In the genomic region with DNA sequence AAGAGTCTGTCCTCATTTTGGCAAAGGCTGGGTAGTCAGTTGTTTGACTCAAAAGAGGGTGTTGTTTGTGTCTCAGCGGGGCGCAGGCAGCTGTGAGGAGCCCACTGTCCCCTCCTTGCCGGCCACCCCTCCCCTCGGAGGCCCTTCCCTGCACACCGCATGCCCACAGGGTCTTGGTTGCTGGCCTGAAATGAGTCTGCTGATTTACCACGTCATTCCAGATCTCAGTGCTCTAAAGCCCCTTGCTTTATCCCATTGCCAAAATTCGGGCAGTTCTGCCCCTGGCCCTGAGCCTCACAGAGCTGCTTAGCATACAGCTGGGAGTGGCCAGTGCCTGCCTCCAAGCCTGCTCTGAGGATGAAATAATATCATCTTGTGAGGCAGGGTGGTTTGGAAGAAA, we compare ENCODE assay signal across 19 cellular contexts.
DNase-seq lines count a peak whose midpoint lies in the region; FAIRE-seq and TF ChIP-seq lines count a peak whose summit lies in the region.
"Had no signal": no experiment of that assay in that cellular context is flagged by ENCODE, and none has a peak within 500 bp of the region (broad histone marks: within the 10 kb centered on the region; RNA-seq: fewer than 3 reads in every experiment).

No MANE protein-coding gene starts in this region.

- no peaks in the 10 kb centered on the region for H3K4me1 ChIP-seq in endodermal cell (ENCODE audit: control insufficient read depth, insufficient read depth, low read length)
- H3K4me1 ChIP-seq: Caco-2 had no signal

- H3K4me3 ChIP-seq in H7 (ENCODE audit: insufficient read depth, low read depth, low read length) (no peak overlapping the region), endodermal cell (ENCODE audit: low read length) (no peak overlapping the region)
- H3K4me3 ChIP-seq: esophagus squamous epithelium, mucosa of descending colon had no signal

- no peaks in the 10 kb centered on the region for H3K9me3 Mint-ChIP-seq in endodermal cell
- H3K9me3 Mint-ChIP-seq: activated CD4-positive, alpha-beta memory T cell treated with anti-CD3 and anti-CD28 coated beads, Interleukin-2, amount 10 ng/mL, durations not matched to agents 7 days and 5 days; activated naive CD4-positive, alpha-beta T cell treated with anti-CD3 and anti-CD28 coated beads, Interleukin-2, amount 50 U/mL, for 24 hours; activated T-cell treated with anti-CD3 and anti-CD28 coated beads, Interleukin-2, amount 50 U/mL, for 24 hours had no signal

- no peak overlapping the region for H3K27ac ChIP-seq in endodermal cell (ENCODE audit: low read depth, low read length)
- H3K27ac ChIP-seq: HL-60, KMS-11, VCaP had no signal

- DNase-seq in H7, result peak; percentile 37
- DNase-seq in NCI-H748 (lab: John Stamatoyannopoulos, UW; ENCODE audit: unreplicated experiment), result peak; percentile 88
- peak; percentile 65 for DNase-seq in endodermal cell
- peak in 50 of 56 donors; percentile 17 to 84 (median 48) for DNase-seq in nucleus accumbens (lab: John Stamatoyannopoulos, UW)
- no peak for DNase-seq in HUDEP-2 (lab: John Stamatoyannopoulos, UW; ENCODE audit: unreplicated experiment in 76 of 76)
- DNase-seq in NCI-H446 (lab: John Stamatoyannopoulos, UW), result no peak
- no peak for DNase-seq in GM12891 (ENCODE audit: insufficient read length, low spot score)
- DNase-seq: activated CD4-positive, alpha-beta memory T cell treated with anti-CD3 and anti-CD28 coated beads, Interleukin-2, amount 10 ng/mL, durations not matched to agents 7 days and 5 days; activated T-cell treated with anti-CD3 and anti-CD28 coated beads, Interleukin-2, amount 50 U/mL, for 24 hours; Caco-2; esophagus squamous epithelium; mucosa of descending colon; NCI-H1105; NCI-H2227 treated with DMSO at 0.1 percent for 48 hours; stimulated activated CD4-positive, alpha-beta T cell treated with anti-CD3 and anti-CD28 coated beads, Interleukin-4, amount 100 ng/mL, for 1 hour had no signal

- H3K4me1 Mint-ChIP-seq in endodermal cell, result peaks cover 21% of the 10 kb centered on the region
- H3K4me1 Mint-ChIP-seq: activated CD4-positive, alpha-beta memory T cell treated with anti-CD3 and anti-CD28 coated beads, Interleukin-2, amount 10 ng/mL, durations not matched to agents 7 days and 5 days had no signal

- no peak overlapping the region for H3K4me3 Mint-ChIP-seq in endodermal cell
- H3K4me3 Mint-ChIP-seq: activated CD4-positive, alpha-beta memory T cell treated with anti-CD3 and anti-CD28 coated beads, Interleukin-2, amount 10 ng/mL, durations not matched to agents 7 days and 5 days; activated naive CD4-positive, alpha-beta T cell treated with anti-CD3 and anti-CD28 coated beads, Interleukin-2, amount 50 U/mL, for 24 hours; activated T-cell treated with anti-CD3 and anti-CD28 coated beads, Interleukin-2, amount 50 U/mL, for 24 hours had no signal

- H3K27ac Mint-ChIP-seq in endodermal cell, result no peak overlapping the region
- H3K27ac Mint-ChIP-seq: activated CD4-positive, alpha-beta memory T cell treated with anti-CD3 and anti-CD28 coated beads, Interleukin-2, amount 10 ng/mL, durations not matched to agents 7 days and 5 days; activated naive CD4-positive, alpha-beta T cell treated with anti-CD3 and anti-CD28 coated beads, Interleukin-2, amount 50 U/mL, for 24 hours; activated T-cell treated with anti-CD3 and anti-CD28 coated beads, Interleukin-2, amount 50 U/mL, for 24 hours had no signal

- H3K27me3 ChIP-seq in H7 (ENCODE audit: control insufficient read depth, insufficient read depth, low read length) (no peaks in the 10 kb centered on the region), endodermal cell (ENCODE audit: control insufficient read depth, insufficient read depth, low read length, poor library complexity, severe bottlenecking) (peaks cover 9% of the 10 kb centered on the region)
- H3K27me3 ChIP-seq: esophagus squamous epithelium had no signal

- no peaks in the 10 kb centered on the region for H3K27me3 Mint-ChIP-seq in endodermal cell (ENCODE audit: insufficient read depth)

- H3K9me3 ChIP-seq in endodermal cell (ENCODE audit: control insufficient read depth, low read length), result no peaks in the 10 kb centered on the region
- H3K9me3 ChIP-seq: Caco-2, esophagus squamous epithelium, mucosa of descending colon had no signal

- H3K9ac ChIP-seq in endodermal cell (ENCODE audit: extremely low read depth, low read length, poor library complexity, severe bottlenecking), result no peak overlapping the region
- H3K9ac ChIP-seq: KMS-11 had no signal

- 50 to 58% methylated on average over 5 to 7 of the region's 7 CpGs for WGBS in endodermal cell (ENCODE audit: insufficient coverage in 1 of 2, insufficient read length in 1 of 2), 2 experiments

- H3K36me3 ChIP-seq in H7 (replicated peaks; ENCODE audit: control insufficient read depth, insufficient read depth, low read length) (no peaks in the 10 kb centered on the region; the same call in 1 of the 2 replicates), endodermal cell (ENCODE audit: control insufficient read depth, insufficient read depth, low read length) (no peaks in the 10 kb centered on the region)

- no peak for TF ChIP-seq POLR2A in GM12891 (IDR thresholded peaks at IDR 0.05; ENCODE audit: low read depth, low read length)

- no peak for TF ChIP-seq CTCF in endodermal cell (conservative IDR thresholded peaks at IDR 0.05)

- FAIRE-seq in GM12891 (lab: Jason Lieb, UNC), result no peak

- peaks cover 32% of the 10 kb centered on the region for H3K36me3 Mint-ChIP-seq in endodermal cell (ENCODE audit: low read depth)
- H3K36me3 Mint-ChIP-seq: activated naive CD4-positive, alpha-beta T cell treated with anti-CD3 and anti-CD28 coated beads, Interleukin-2, amount 50 U/mL, for 24 hours had no signal

TF ChIP-seq in GM12891, 5 proteins besides CTCF, POLR2A, EP300 and RAD21:
- TF ChIP-seq PAX5 (IDR thresholded peaks at IDR 0.05; ENCODE audit: insufficient read depth, low read length, severe bottlenecking), result no peak
- TF ChIP-seq POLR2AphosphoS5 (IDR thresholded peaks at IDR 0.05; ENCODE audit: low read depth, low read length), result no peak
- no peak for TF ChIP-seq SPI1 (IDR thresholded peaks at IDR 0.05; ENCODE audit: low read depth, low read length)
- no peak for TF ChIP-seq TAF1 (IDR thresholded peaks at IDR 0.05; ENCODE audit: low read depth, low read length)
- TF ChIP-seq POU2F2 (IDR thresholded peaks at IDR 0.05; ENCODE audit: low read depth, low read length), result no peak

Comparison
In these comparisons a context has a peak if more than half of its experiments do, and no peak if none do; other contexts are left out.
1. DNase-seq: peak in H7 (single experiment), NCI-H748 (single experiment), endodermal cell (single experiment) and nucleus accumbens (50 of 56); none in HUDEP-2 (0 of 76), NCI-H446 (0 of 2) and GM12891 (single experiment).